20 cellular contexts compared by ENCODE assay signal in genomic region chr1:12127206-12127810, GRCh38. TPM values are rescaled to one million over a fixed set of nuclear protein-coding genes. Genes with fewer than 3 reads are reported as not detected.
A peak's percentile ranks its signal among the peaks of the same experiment; 100 is the strongest.
DNase-seq lines count a peak whose midpoint lies in the region; ATAC-seq and TF ChIP-seq lines count a peak whose summit lies in the region.
"Had no signal": no experiment of that assay in that cellular context is flagged by ENCODE, and none has a peak within 500 bp of the region (broad histone marks: within the 10 kb centered on the region; RNA-seq: fewer than 3 reads in every experiment).

No MANE protein-coding gene starts in this region.

- H3K9me3 Mint-ChIP-seq in activated naive CD8-positive, alpha-beta T cell treated with anti-CD3 and anti-CD28 coated beads, Interleukin-2, amount 50 U/mL, for 24 hours: no peaks in the 10 kb centered on the region
- H3K9me3 Mint-ChIP-seq in stimulated activated naive CD8-positive, alpha-beta T cell treated with anti-CD3 and anti-CD28 coated beads, Interleukin-15, amount 100 ng/mL, for 72 hours: no peaks in the 10 kb centered on the region
- H3K9me3 Mint-ChIP-seq in HFFc6: no peaks in the 10 kb centered on the region

- ATAC-seq in activated naive CD8-positive, alpha-beta T cell treated with anti-CD3 and anti-CD28 coated beads, Interleukin-2, amount 50 U/mL, for 24 hours: peak; percentile 90
- peak; percentile 94 for ATAC-seq in stimulated activated naive CD8-positive, alpha-beta T cell treated with anti-CD3 and anti-CD28 coated beads, Interleukin-15, amount 100 ng/mL, for 72 hours
- no peak for ATAC-seq in GM18511 (IDR thresholded peaks at IDR 0.05; ENCODE audit: unreplicated experiment)
- ATAC-seq: gastrocnemius medialis, HepG2, left lung had no signal

- peaks cover 2% of the 10 kb centered on the region for H3K27me3 Mint-ChIP-seq in activated naive CD8-positive, alpha-beta T cell treated with anti-CD3 and anti-CD28 coated beads, Interleukin-2, amount 50 U/mL, for 24 hours
- H3K27me3 Mint-ChIP-seq in stimulated activated naive CD8-positive, alpha-beta T cell treated with anti-CD3 and anti-CD28 coated beads, Interleukin-15, amount 100 ng/mL, for 72 hours: peaks cover 11% of the 10 kb centered on the region
- H3K27me3 Mint-ChIP-seq in HFFc6 (ENCODE audit: insufficient read depth): peaks cover 26% of the 10 kb centered on the region

- H3K4me3 Mint-ChIP-seq in activated naive CD8-positive, alpha-beta T cell treated with anti-CD3 and anti-CD28 coated beads, Interleukin-2, amount 50 U/mL, for 24 hours: peak overlapping the region; percentile 59
- H3K4me3 Mint-ChIP-seq in stimulated activated naive CD8-positive, alpha-beta T cell treated with anti-CD3 and anti-CD28 coated beads, Interleukin-15, amount 100 ng/mL, for 72 hours: peak overlapping the region; percentile 79 to 84
- no peak overlapping the region for H3K4me3 Mint-ChIP-seq in HFFc6

- peak overlapping the region; percentile 93 for H3K27ac Mint-ChIP-seq in activated naive CD8-positive, alpha-beta T cell treated with anti-CD3 and anti-CD28 coated beads, Interleukin-2, amount 50 U/mL, for 24 hours
- H3K27ac Mint-ChIP-seq in stimulated activated naive CD8-positive, alpha-beta T cell treated with anti-CD3 and anti-CD28 coated beads, Interleukin-15, amount 100 ng/mL, for 72 hours: peak overlapping the region; percentile 95 to 96
- no peak overlapping the region for H3K27ac Mint-ChIP-seq in HFFc6

- peak; percentile 25 to 40 for DNase-seq in stimulated activated CD4-positive, alpha-beta T cell treated with anti-CD3 and anti-CD28 coated beads, Interleukin-15, amount 100 ng/mL, for 48 hours (ENCODE audit: low read depth in 2 of 2)
- DNase-seq in stimulated activated CD4-positive, alpha-beta T cell treated with anti-CD3 and anti-CD28 coated beads, Interleukin-4, amount 100 ng/mL, for 1 hour: no peak
- peak; percentile 38 to 54 for DNase-seq in activated CD4-positive, alpha-beta T cell treated with anti-CD3 and anti-CD28 coated beads, Interleukin-2, amount 50 U/mL, for 48 hours
- peak; percentile 52 for DNase-seq in activated naive CD8-positive, alpha-beta T cell treated with anti-CD3 and anti-CD28 coated beads, Interleukin-2, amount 50 U/mL, for 24 hours
- DNase-seq in stimulated activated naive CD8-positive, alpha-beta T cell treated with anti-CD3 and anti-CD28 coated beads, Interleukin-15, amount 100 ng/mL, for 72 hours: peak; percentile 66 to 73
- DNase-seq in 8988T (no peak), HFFc6 (no peak)
- DNase-seq: activated gamma-delta T cell, AML-193, DMS 273 treated with DMSO at 0.1 percent for 48 hours, gastrocnemius medialis, GF-D8, MG63, NCI-H187 treated with DMSO at 0.1 percent for 48 hours, NCI-H345, occipital lobe, transverse colon had no signal

- H3K4me1 Mint-ChIP-seq in activated naive CD8-positive, alpha-beta T cell treated with anti-CD3 and anti-CD28 coated beads, Interleukin-2, amount 50 U/mL, for 24 hours: peaks cover 57% of the 10 kb centered on the region
- peaks cover 71% of the 10 kb centered on the region for H3K4me1 Mint-ChIP-seq in stimulated activated naive CD8-positive, alpha-beta T cell treated with anti-CD3 and anti-CD28 coated beads, Interleukin-15, amount 100 ng/mL, for 72 hours
- peaks cover 11% of the 10 kb centered on the region for H3K4me1 Mint-ChIP-seq in HFFc6 (ENCODE audit: low read depth)

- TF ChIP-seq CTCF in HFFc6 (IDR thresholded peaks at IDR 0.05): no peak

- H3K36me3 Mint-ChIP-seq in activated naive CD8-positive, alpha-beta T cell treated with anti-CD3 and anti-CD28 coated beads, Interleukin-2, amount 50 U/mL, for 24 hours (ENCODE audit: low read depth): no peaks in the 10 kb centered on the region
- no peaks in the 10 kb centered on the region for H3K36me3 Mint-ChIP-seq in HFFc6 (ENCODE audit: low read depth)

RNA-seq across cellular contexts. Expression of gene TNFRSF1B, which starts 39.5 kb away (rescaled TPM):
- under 1 TPM; 0.14 to 0.66 (median 0.33) TPM for total RNA-seq in HFFc6 (2021; fragmentation: NEBNext Ultra II Directional; extraction: Animal tissue kit (Norgen Biotek cat#: 25700))

Comparison
In these comparisons a context has a peak if more than half of its experiments do, and no peak if none do; other contexts are left out.
1. DNase-seq: peak in stimulated activated CD4-positive, alpha-beta T cell treated with anti-CD3 and anti-CD28 coated beads, Interleukin-15, amount 100 ng/mL, for 48 hours (2 of 2), activated CD4-positive, alpha-beta T cell treated with anti-CD3 and anti-CD28 coated beads, Interleukin-2, amount 50 U/mL, for 48 hours (2 of 2), activated naive CD8-positive, alpha-beta T cell treated with anti-CD3 and anti-CD28 coated beads, Interleukin-2, amount 50 U/mL, for 24 hours (single experiment) and stimulated activated naive CD8-positive, alpha-beta T cell treated with anti-CD3 and anti-CD28 coated beads, Interleukin-15, amount 100 ng/mL, for 72 hours (2 of 2); none in stimulated activated CD4-positive, alpha-beta T cell treated with anti-CD3 and anti-CD28 coated beads, Interleukin-4, amount 100 ng/mL, for 1 hour (single experiment), 8988T (single experiment) and HFFc6 (single experiment).